1 cellular context compared by ENCODE assay signal in the genomic region with DNA sequence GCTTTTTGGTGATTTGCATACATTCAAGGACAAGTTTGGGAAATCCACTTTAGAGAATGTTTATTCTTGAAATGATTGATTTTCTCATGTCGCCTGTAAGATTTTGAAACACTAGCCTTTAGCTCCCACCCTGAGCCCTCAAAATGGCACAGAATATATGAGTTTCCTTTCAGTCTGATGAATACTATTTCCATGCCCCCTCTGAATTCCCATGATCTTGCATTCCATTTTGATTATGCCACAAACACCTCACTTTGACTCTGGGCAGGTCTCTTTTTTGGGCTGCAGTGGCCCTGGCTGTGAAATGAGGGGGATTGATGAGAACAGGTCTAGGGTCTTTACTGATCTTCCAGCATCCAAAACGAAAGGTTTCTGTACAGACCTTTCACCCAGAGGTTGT.
TF ChIP-seq lines count a peak whose summit lies in the region.

No MANE protein-coding gene starts in this region.

TF ChIP-seq in SK-N-SH, 30 proteins besides CTCF, POLR2A, EP300 and RAD21 (continued from another document):
- no peak for TF ChIP-seq SMC3 (IDR thresholded peaks at IDR 0.05; ENCODE audit: low read depth, low read length)
- TF ChIP-seq RFX5 (IDR thresholded peaks at IDR 0.05; ENCODE audit: low read length): no peak
- TF ChIP-seq, protein P1, sequence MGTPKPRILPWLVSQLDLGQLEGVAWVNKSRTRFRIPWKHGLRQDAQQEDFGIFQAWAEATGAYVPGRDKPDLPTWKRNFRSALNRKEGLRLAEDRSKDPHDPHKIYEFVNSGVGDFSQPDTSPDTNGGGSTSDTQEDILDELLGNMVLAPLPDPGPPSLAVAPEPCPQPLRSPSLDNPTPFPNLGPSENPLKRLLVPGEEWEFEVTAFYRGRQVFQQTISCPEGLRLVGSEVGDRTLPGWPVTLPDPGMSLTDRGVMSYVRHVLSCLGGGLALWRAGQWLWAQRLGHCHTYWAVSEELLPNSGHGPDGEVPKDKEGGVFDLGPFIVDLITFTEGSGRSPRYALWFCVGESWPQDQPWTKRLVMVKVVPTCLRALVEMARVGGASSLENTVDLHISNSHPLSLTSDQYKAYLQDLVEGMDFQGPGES (IDR thresholded peaks at IDR 0.05; ENCODE audit: low read depth, low read length): no peak
- no peak for TF ChIP-seq MEF2A (IDR thresholded peaks at IDR 0.05; ENCODE audit: borderline replicate concordance, low read depth)
- no peak for TF ChIP-seq GATA2 (CRISPR knock-in tag; IDR thresholded peaks at IDR 0.05)
TF ChIP-seq in SK-N-SH: peak in this region for 0.
